Comparison of ENCODE assay signal across 24 cellular contexts in the genomic region with DNA sequence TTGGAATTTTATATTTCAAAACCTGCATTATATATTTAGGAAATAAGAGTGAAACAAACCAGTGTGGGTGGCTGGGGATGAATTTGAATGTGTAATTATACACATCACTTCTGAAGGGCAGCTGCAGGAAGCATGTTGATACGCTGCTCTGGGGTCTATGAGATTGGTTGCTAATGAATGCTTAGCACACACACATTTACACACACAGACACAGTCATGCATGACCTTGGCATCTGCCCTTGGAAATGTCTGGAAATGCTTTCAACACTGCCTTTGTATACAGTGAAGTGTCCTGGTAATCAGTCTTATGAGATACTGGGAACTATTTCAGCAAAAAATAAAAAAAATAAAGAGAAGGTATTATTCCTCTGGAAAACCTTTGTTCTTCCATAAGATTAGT.
DNase-seq lines count a peak whose midpoint lies in the region; ATAC-seq and TF ChIP-seq lines count a peak whose summit lies in the region.
"Had no signal": no experiment of that assay in that cellular context is flagged by ENCODE, and none has a peak within 500 bp of the region (broad histone marks: within the 10 kb centered on the region; RNA-seq: fewer than 3 reads in every experiment).

No MANE protein-coding gene starts in this region.

- H2AFZ ChIP-seq in neural cell (ENCODE audit: low read depth, low read length) = no peak overlapping the region

- no peaks in the 10 kb centered on the region for H4K20me1 ChIP-seq in neural cell (ENCODE audit: insufficient read depth)

- TF ChIP-seq EP300 in neural cell (conservative IDR thresholded peaks at IDR 0.05; ENCODE audit: poor library complexity, severe bottlenecking) = no peak

- H3K4me1 Mint-ChIP-seq in activated CD4-positive, alpha-beta T cell treated with anti-CD3 and anti-CD28 coated beads, Interleukin-2, amount 10 ng/mL, durations not matched to agents 24 days and 14 days = peaks cover 4% of the 10 kb centered on the region
- H3K4me1 Mint-ChIP-seq: activated T-helper 17 cell treated with anti-CD3 and anti-CD28 coated beads, Interleukin-2, amount 50 U/mL, for 72 hours had no signal

- peaks cover 9% of the 10 kb centered on the region for H3K27me3 Mint-ChIP-seq in activated CD4-positive, alpha-beta T cell treated with anti-CD3 and anti-CD28 coated beads, Interleukin-2, amount 10 ng/mL, durations not matched to agents 24 days and 14 days
- H3K27me3 Mint-ChIP-seq: activated T-helper 17 cell treated with anti-CD3 and anti-CD28 coated beads, Interleukin-2, amount 50 U/mL, for 72 hours had no signal

- H3K4me2 ChIP-seq in neural cell (ENCODE audit: low read length) = peak overlapping the region; percentile 27

- ATAC-seq in HG03159 (IDR thresholded peaks at IDR 0.05; ENCODE audit: unreplicated experiment) = no peak
- ATAC-seq: activated T-helper 17 cell treated with anti-CD3 and anti-CD28 coated beads, Interleukin-2, amount 50 U/mL, for 72 hours had no signal

- H3K27me3 ChIP-seq in neural cell (ENCODE audit: insufficient read depth, low read depth, low read length) = no peaks in the 10 kb centered on the region
- H3K27me3 ChIP-seq: uterus had no signal

- H3K27ac Mint-ChIP-seq in activated CD4-positive, alpha-beta T cell treated with anti-CD3 and anti-CD28 coated beads, Interleukin-2, amount 10 ng/mL, durations not matched to agents 24 days and 14 days = no peak overlapping the region
- H3K27ac Mint-ChIP-seq: activated CD4-positive, alpha-beta memory T cell treated with anti-CD3 and anti-CD28 coated beads for 36 hours; activated T-helper 17 cell treated with anti-CD3 and anti-CD28 coated beads, Interleukin-2, amount 50 U/mL, for 72 hours; mesothelial cell of epicardium; naive B cell; stimulated activated naive CD8-positive, alpha-beta T cell treated with anti-CD3 and anti-CD28 coated beads, Interleukin-15, Interleukin-2, amounts not matched to agents 100 ng/mL and 50 ng/mL, for 24 hours had no signal

- no peak for TF ChIP-seq CTCF in neural cell (IDR thresholded peaks at IDR 0.05; ENCODE audit: poor library complexity, severe bottlenecking)

- peak overlapping the region; percentile 26 for H3K4me3 ChIP-seq in neural cell (ENCODE audit: low read length)
- H3K4me3 ChIP-seq: skin epidermis, uterus had no signal

- no peaks in the 10 kb centered on the region for H3K36me3 ChIP-seq in neural cell (ENCODE audit: insufficient read depth, low read length)
- H3K36me3 ChIP-seq: uterus had no signal

- peak overlapping the region; percentile 55 for H3K27ac ChIP-seq in neural cell (ENCODE audit: low read length)
- H3K27ac ChIP-seq: RWPE1, skin epidermis, uterus had no signal

- no peak overlapping the region for H3K4me3 Mint-ChIP-seq in activated CD4-positive, alpha-beta T cell treated with anti-CD3 and anti-CD28 coated beads, Interleukin-2, amount 10 ng/mL, durations not matched to agents 24 days and 14 days
- H3K4me3 Mint-ChIP-seq: activated CD4-positive, alpha-beta memory T cell treated with anti-CD3 and anti-CD28 coated beads for 36 hours; activated T-helper 17 cell treated with anti-CD3 and anti-CD28 coated beads, Interleukin-2, amount 50 U/mL, for 72 hours; mesothelial cell of epicardium; naive B cell; stimulated activated naive CD8-positive, alpha-beta T cell treated with anti-CD3 and anti-CD28 coated beads, Interleukin-15, Interleukin-2, amounts not matched to agents 100 ng/mL and 50 ng/mL, for 24 hours had no signal

- no peak for TF ChIP-seq RAD21 in neural cell (conservative IDR thresholded peaks at IDR 0.05)

- no peaks in the 10 kb centered on the region for H3K9me3 Mint-ChIP-seq in activated CD4-positive, alpha-beta T cell treated with anti-CD3 and anti-CD28 coated beads, Interleukin-2, amount 10 ng/mL, durations not matched to agents 24 days and 14 days
- H3K9me3 Mint-ChIP-seq: activated CD4-positive, alpha-beta memory T cell treated with anti-CD3 and anti-CD28 coated beads for 36 hours; activated T-helper 17 cell treated with anti-CD3 and anti-CD28 coated beads, Interleukin-2, amount 50 U/mL, for 72 hours; mesothelial cell of epicardium; naive B cell; stimulated activated naive CD8-positive, alpha-beta T cell treated with anti-CD3 and anti-CD28 coated beads, Interleukin-15, Interleukin-2, amounts not matched to agents 100 ng/mL and 50 ng/mL, for 24 hours had no signal

- intact Hi-C loops in activated CD4-positive, alpha-beta T cell treated with anti-CD3 and anti-CD28 coated beads, Interleukin-2, amount 10 ng/mL, durations not matched to agents 24 days and 14 days (cut with micrococcal nuclease) = no loop called here

- no peaks in the 10 kb centered on the region for H3F3A ChIP-seq in neural cell (ENCODE audit: insufficient read depth, low read length, poor library complexity, severe bottlenecking)

- DNase-seq in NCI-H1436 (lab: John Stamatoyannopoulos, UW) (peak; percentile 19), NCI-H1436 treated with DMSO at 0.1 percent for 48 hours (lab: John Stamatoyannopoulos, UW) (no peak), NCI-H1417 treated with DMSO at 0.1 percent for 48 hours (lab: John Stamatoyannopoulos, UW) (peak; percentile 11), NCI-H446 treated with DMSO at 0.1 percent for 48 hours (lab: John Stamatoyannopoulos, UW) (peak; percentile 6), DMS53 treated with DMSO at 0.1 percent for 48 hours (lab: John Stamatoyannopoulos, UW; ENCODE audit: unreplicated experiment) (no peak)
- no peak for DNase-seq in activated CD4-positive, alpha-beta T cell treated with anti-CD3 and anti-CD28 coated beads, Interleukin-2, amount 10 ng/mL, durations not matched to agents 24 days and 14 days
- DNase-seq: 8988T; activated CD4-positive, alpha-beta memory T cell treated with anti-CD3 and anti-CD28 coated beads for 36 hours; activated CD4-positive, CD25-positive, alpha-beta regulatory T cell; activated CD8-positive, alpha-beta memory T cell treated with anti-CD3 and anti-CD28 coated beads, Interleukin-2, amount 50 U/mL, for 48 hours; activated naive CD4-positive, alpha-beta T cell treated with anti-CD3 and anti-CD28 coated beads, Interleukin-2, amount 50 U/mL, for 16 hours; IMR-90; naive B cell; NCI-H524 treated with DMSO at 0.1 percent for 48 hours; nucleus accumbens; T-helper 1 cell; uterus had no signal

- H3K9me3 ChIP-seq in neural cell (ENCODE audit: low read length) = no peaks in the 10 kb centered on the region
- H3K9me3 ChIP-seq: uterus had no signal

- H3K9ac ChIP-seq in neural cell (ENCODE audit: low read length) = peak overlapping the region; percentile 13

- H3K79me2 ChIP-seq in neural cell (replicated peaks; ENCODE audit: insufficient read depth, low read length) = no peaks in the 10 kb centered on the region

- H3K9me2 ChIP-seq in neural cell (ENCODE audit: insufficient read depth, low read length) = no peaks in the 10 kb centered on the region

- no peaks in the 10 kb centered on the region for H3K36me3 Mint-ChIP-seq in activated CD4-positive, alpha-beta T cell treated with anti-CD3 and anti-CD28 coated beads, Interleukin-2, amount 10 ng/mL, durations not matched to agents 24 days and 14 days (ENCODE audit: low read depth)
- H3K36me3 Mint-ChIP-seq: activated CD4-positive, alpha-beta memory T cell treated with anti-CD3 and anti-CD28 coated beads for 36 hours; mesothelial cell of epicardium; naive B cell had no signal

TF ChIP-seq in neural cell, 6 proteins besides CTCF, POLR2A, EP300 and RAD21:
- TF ChIP-seq POLR2AphosphoS5 (IDR thresholded peaks at IDR 0.05) = peak; percentile 31
- TF ChIP-seq, protein P1, sequence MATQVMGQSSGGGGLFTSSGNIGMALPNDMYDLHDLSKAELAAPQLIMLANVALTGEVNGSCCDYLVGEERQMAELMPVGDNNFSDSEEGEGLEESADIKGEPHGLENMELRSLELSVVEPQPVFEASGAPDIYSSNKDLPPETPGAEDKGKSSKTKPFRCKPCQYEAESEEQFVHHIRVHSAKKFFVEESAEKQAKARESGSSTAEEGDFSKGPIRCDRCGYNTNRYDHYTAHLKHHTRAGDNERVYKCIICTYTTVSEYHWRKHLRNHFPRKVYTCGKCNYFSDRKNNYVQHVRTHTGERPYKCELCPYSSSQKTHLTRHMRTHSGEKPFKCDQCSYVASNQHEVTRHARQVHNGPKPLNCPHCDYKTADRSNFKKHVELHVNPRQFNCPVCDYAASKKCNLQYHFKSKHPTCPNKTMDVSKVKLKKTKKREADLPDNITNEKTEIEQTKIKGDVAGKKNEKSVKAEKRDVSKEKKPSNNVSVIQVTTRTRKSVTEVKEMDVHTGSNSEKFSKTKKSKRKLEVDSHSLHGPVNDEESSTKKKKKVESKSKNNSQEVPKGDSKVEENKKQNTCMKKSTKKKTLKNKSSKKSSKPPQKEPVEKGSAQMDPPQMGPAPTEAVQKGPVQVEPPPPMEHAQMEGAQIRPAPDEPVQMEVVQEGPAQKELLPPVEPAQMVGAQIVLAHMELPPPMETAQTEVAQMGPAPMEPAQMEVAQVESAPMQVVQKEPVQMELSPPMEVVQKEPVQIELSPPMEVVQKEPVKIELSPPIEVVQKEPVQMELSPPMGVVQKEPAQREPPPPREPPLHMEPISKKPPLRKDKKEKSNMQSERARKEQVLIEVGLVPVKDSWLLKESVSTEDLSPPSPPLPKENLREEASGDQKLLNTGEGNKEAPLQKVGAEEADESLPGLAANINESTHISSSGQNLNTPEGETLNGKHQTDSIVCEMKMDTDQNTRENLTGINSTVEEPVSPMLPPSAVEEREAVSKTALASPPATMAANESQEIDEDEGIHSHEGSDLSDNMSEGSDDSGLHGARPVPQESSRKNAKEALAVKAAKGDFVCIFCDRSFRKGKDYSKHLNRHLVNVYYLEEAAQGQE (IDR thresholded peaks at IDR 0.05; ENCODE audit: borderline replicate concordance) = no peak

Comparison
In these comparisons a context has a peak if more than half of its experiments do, and no peak if none do; other contexts are left out.
1. DNase-seq: peak in NCI-H1436 (single experiment), NCI-H1417 treated with DMSO at 0.1 percent for 48 hours (single experiment) and NCI-H446 treated with DMSO at 0.1 percent for 48 hours (single experiment); none in NCI-H1436 treated with DMSO at 0.1 percent for 48 hours (single experiment), DMS53 treated with DMSO at 0.1 percent for 48 hours (single experiment) and activated CD4-positive, alpha-beta T cell treated with anti-CD3 and anti-CD28 coated beads, Interleukin-2, amount 10 ng/mL, durations not matched to agents 24 days and 14 days (single experiment).